In the genomic region with DNA sequence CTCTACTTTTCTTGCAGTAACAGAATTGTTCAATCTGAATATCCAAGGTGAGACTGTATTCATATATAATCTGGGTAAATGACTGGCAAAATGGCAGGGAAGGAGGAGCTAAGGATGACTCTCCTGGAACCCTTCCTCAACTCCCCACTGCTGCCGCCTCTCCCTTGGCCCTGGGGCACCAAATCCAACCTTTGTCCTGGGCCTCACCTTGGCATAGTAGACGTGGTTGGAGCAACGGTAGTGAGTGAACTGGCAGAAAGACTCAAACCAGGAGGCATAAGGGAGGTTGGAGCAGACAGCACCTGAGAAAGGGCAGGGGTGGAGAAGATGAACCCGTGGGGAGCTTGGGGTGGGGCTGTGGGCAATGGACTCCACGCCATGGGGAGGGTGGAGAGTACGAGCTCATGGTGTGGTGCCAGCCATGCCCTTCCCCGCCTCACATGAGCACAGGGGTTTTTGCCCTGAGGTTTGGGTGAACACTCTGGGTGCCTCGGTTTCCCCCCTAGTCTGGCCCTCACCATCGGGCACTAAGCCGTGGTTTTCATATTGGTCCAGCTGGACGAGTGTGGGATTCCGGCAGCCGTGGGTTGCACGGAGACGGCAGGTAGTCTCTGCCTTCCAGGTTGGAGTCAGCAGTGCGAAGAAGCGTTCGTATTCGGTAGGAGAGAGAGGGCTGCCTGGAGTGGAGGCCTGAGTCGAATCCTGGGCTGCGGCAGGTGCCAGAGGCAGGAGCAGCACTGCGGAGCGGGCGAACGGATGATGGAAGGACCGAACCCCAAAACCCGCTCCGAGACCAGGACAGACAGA, we compare ENCODE assay signal across 9 cellular contexts. TPM values are rescaled to one million over a fixed set of nuclear protein-coding genes. Genes with fewer than 3 reads are reported as not detected.
DNase-seq lines count a peak whose midpoint lies in the region; ATAC-seq and TF ChIP-seq lines count a peak whose summit lies in the region.
"Had no signal": no experiment of that assay in that cellular context is flagged by ENCODE, and none has a peak within 500 bp of the region (broad histone marks: within the 10 kb centered on the region; RNA-seq: fewer than 3 reads in every experiment).

No MANE protein-coding gene starts in this region.

- H3K27me3 Mint-ChIP-seq in CD8-positive, alpha-beta memory T cell, result no peaks in the 10 kb centered on the region

- TF ChIP-seq POLR2A in stomach (IDR thresholded peaks at IDR 0.05), result no peak

- H3K36me3 Mint-ChIP-seq in CD8-positive, alpha-beta memory T cell, result peaks cover 11 to 41% (median 20%) of the 10 kb centered on the region in 3 donors

- peak overlapping the region in 1 of 8 donors; percentile 37 for H3K27ac Mint-ChIP-seq in CD8-positive, alpha-beta memory T cell

- H3K27me3 ChIP-seq in brain microvascular endothelial cell (replicated peaks), result no peaks in the 10 kb centered on the region
- no peaks in the 10 kb centered on the region for H3K27me3 ChIP-seq in stomach
- no peaks in the 10 kb centered on the region for H3K27me3 ChIP-seq in CD8-positive, alpha-beta memory T cell (ENCODE audit: insufficient read depth, low read length, poor library complexity, severe bottlenecking)

- CTCF ChIA-PET in CD8-positive, alpha-beta memory T cell (lab: Charles Lee), result no interaction called here

- POLR2A ChIA-PET in CD8-positive, alpha-beta memory T cell (lab: Charles Lee), result no interaction called here

- TF ChIP-seq EP300 in stomach (IDR thresholded peaks at IDR 0.05), result no peak

- in situ Hi-C loops in brain microvascular endothelial cell (cut with HindIII; ENCODE audit: low pct_ligation_motif_present, low sequenced_read_pairs), result no loop called here

- intact Hi-C loops in left colon (cut with DNase I, micrococcal nuclease) (no loop called here), stomach (cut with DNase I; ENCODE audit: low total_unique reads) (no loop called here)

- WGBS in stomach, 5 donors, result 51 to 65% (median 58%) methylated on average over 21 to 28 of the region's 28 CpGs

- peak overlapping the region in 3 of 7 donors; percentile 23 to 44 (median 37) for H3K4me3 Mint-ChIP-seq in CD8-positive, alpha-beta memory T cell

- H3K27ac ChIP-seq in brain microvascular endothelial cell (no peak overlapping the region), stomach (peak overlapping the region in 3 of 5 donors; percentile 62 to 81 (median 73))
- no peak overlapping the region for H3K27ac ChIP-seq in CD8-positive, alpha-beta memory T cell (ENCODE audit: low read depth, low read length)
- H3K27ac ChIP-seq: A549 had no signal

- TF ChIP-seq CTCF in brain microvascular endothelial cell (IDR thresholded peaks at IDR 0.05; ENCODE audit: low read depth, low read length, missing control alignments) (no peak), stomach (IDR thresholded peaks at IDR 0.05) (no peak)

- peaks cover 0 to 10% (median 5%) of the 10 kb centered on the region in 5 donors for H3K9me3 Mint-ChIP-seq in CD8-positive, alpha-beta memory T cell

- peak; percentile 44 for ATAC-seq in left colon
- ATAC-seq: A549 had no signal

- peak overlapping the region; percentile 43 for H3K4me3 ChIP-seq in brain microvascular endothelial cell (ENCODE audit: low read depth, low read length)
- peak overlapping the region; percentile 48 to 57 (median 50) for H3K4me3 ChIP-seq in stomach
- H3K4me3 ChIP-seq in CD8-positive, alpha-beta memory T cell (ENCODE audit: low read length), result no peak overlapping the region
- H3K4me3 ChIP-seq: A549 had no signal

- H3K9me3 ChIP-seq in stomach, result no peaks in the 10 kb centered on the region
- no peaks in the 10 kb centered on the region for H3K9me3 ChIP-seq in CD8-positive, alpha-beta memory T cell (ENCODE audit: low read length)

- peaks cover 9 to 12% (median 11%) of the 10 kb centered on the region in 3 donors for H3K4me1 Mint-ChIP-seq in CD8-positive, alpha-beta memory T cell

- H3K4me1 ChIP-seq in stomach, result peaks cover 7 to 19% (median 15%) of the 10 kb centered on the region in 4 donors
- no peaks in the 10 kb centered on the region for H3K4me1 ChIP-seq in CD8-positive, alpha-beta memory T cell (ENCODE audit: insufficient read depth, low read length)
- H3K4me1 ChIP-seq: A549 had no signal

- peaks cover 13% of the 10 kb centered on the region for H3K36me3 ChIP-seq in brain microvascular endothelial cell (replicated peaks)
- peaks cover 14 to 37% (median 37%) of the 10 kb centered on the region in 4 donors for H3K36me3 ChIP-seq in stomach
- H3K36me3 ChIP-seq in CD8-positive, alpha-beta memory T cell (ENCODE audit: insufficient read depth, low read length), result peaks cover 18% of the 10 kb centered on the region

- DNase-seq in NCI-H748 (lab: John Stamatoyannopoulos, UW; ENCODE audit: unreplicated experiment) (peak; percentile 33), NCI-H748 treated with DMSO at 0.1 percent for 48 hours (lab: John Stamatoyannopoulos, UW) (no peak), brain microvascular endothelial cell (no peak), left colon (no peak), stomach (no peak), dermis blood vessel endothelial cell (no peak), occipital lobe (lab: John Stamatoyannopoulos, UW) (no peak)
- no peak for DNase-seq in CD8-positive, alpha-beta memory T cell

RNA-seq across cellular contexts. Expression of gene ACRBP, which starts 0.8 kb away (rescaled TPM):
- total RNA-seq in left colon (1 to 10 TPM; 2.9 to 3.4 TPM), stomach (1 to 10 TPM in 2 of 5 donors, not detected in 3; 2.2 to 6.4 TPM), dermis blood vessel endothelial cell (0.42 and 1.5 TPM in 2 replicates), occipital lobe (0.62 TPM)
- polyA plus RNA-seq in stomach, result 1 to 10 TPM in 2 of 3 donors, under 1 TPM in 1; 0.31 to 1.6 (median 1.1) TPM
- 1 to 10 TPM; 1.8 to 2.0 TPM for total RNA-seq in CD8-positive, alpha-beta memory T cell
- polyA plus RNA-seq in CD8-positive, alpha-beta memory T cell, result not detected

RNA-seq across cellular contexts. Expression of gene LPAR5, which starts 10.7 kb away (rescaled TPM):
- total RNA-seq in left colon (10 to 100 TPM; 25.6 to 26.7 TPM), stomach (10 to 100 TPM in 1 of 5 donors, 1 to 10 TPM in 4; 1.3 to 33.0 (median 5.8) TPM), dermis blood vessel endothelial cell (not detected in 2 replicates), occipital lobe (0.62 TPM)
- 1 to 10 TPM; 2.0 to 5.6 (median 3.5) TPM for polyA plus RNA-seq in stomach
- total RNA-seq in CD8-positive, alpha-beta memory T cell, result 10 to 100 TPM; 10.6 to 11.4 TPM
- 26.5 TPM for polyA plus RNA-seq in CD8-positive, alpha-beta memory T cell

RNA-seq across cellular contexts. Expression of gene ING4, which starts 16.4 kb away (rescaled TPM):
- 10 to 100 TPM; 23.6 to 38.9 TPM for total RNA-seq in left colon
- 10 to 100 TPM in 4 of 5 donors, 1 to 10 TPM in 1; 8.7 to 51.8 (median 33.5) TPM for total RNA-seq in stomach
- 10 to 100 TPM; 25.5 to 53.6 (median 43.6) TPM for polyA plus RNA-seq in stomach
- total RNA-seq in dermis blood vessel endothelial cell, result 44.0 and 61.1 TPM in 2 replicates
- 10 to 100 TPM; 17.4 to 18.5 TPM for total RNA-seq in CD8-positive, alpha-beta memory T cell
- 80.3 TPM for polyA plus RNA-seq in CD8-positive, alpha-beta memory T cell
- total RNA-seq in occipital lobe, result 65.0 TPM

RNA-seq across cellular contexts. Expression of gene CHD4, which starts 39.3 kb away (rescaled TPM):
- total RNA-seq in left colon (100 to 1,000 TPM; 142 to 157 TPM), stomach (100 to 1,000 TPM; 169 to 315 (median 202) TPM), dermis blood vessel endothelial cell (213 and 302 TPM in 2 replicates), occipital lobe (149 TPM)
- 100 to 1,000 TPM; 105 to 139 (median 111) TPM for polyA plus RNA-seq in stomach
- total RNA-seq in CD8-positive, alpha-beta memory T cell, result 100 to 1,000 TPM; 287 to 293 TPM
- polyA plus RNA-seq in CD8-positive, alpha-beta memory T cell, result 58.1 TPM

RNA-seq across cellular contexts. Expression of gene ZNF384, which starts 42.7 kb away (rescaled TPM):
- total RNA-seq in left colon (10 to 100 TPM; 47.8 to 51.4 TPM), stomach (100 to 1,000 TPM in 1 of 5 donors, 10 to 100 TPM in 4; 16.5 to 207 (median 35.6) TPM), dermis blood vessel endothelial cell (12.1 and 15.9 TPM in 2 replicates), occipital lobe (15.1 TPM)
- polyA plus RNA-seq in stomach, result 10 to 100 TPM; 16.7 to 21.8 (median 20.2) TPM
- total RNA-seq in CD8-positive, alpha-beta memory T cell, result 10 to 100 TPM; 58.1 to 63.3 TPM
- 37.2 TPM for polyA plus RNA-seq in CD8-positive, alpha-beta memory T cell

Comparison
In these comparisons a context has a peak if more than half of its experiments do, and no peak if none do; other contexts are left out.
1. H3K27ac ChIP-seq: peak in stomach (3 of 5); none in brain microvascular endothelial cell (single experiment) and CD8-positive, alpha-beta memory T cell (single experiment).